Comparison of ENCODE assay signal across 27 cellular contexts in the genomic region with DNA sequence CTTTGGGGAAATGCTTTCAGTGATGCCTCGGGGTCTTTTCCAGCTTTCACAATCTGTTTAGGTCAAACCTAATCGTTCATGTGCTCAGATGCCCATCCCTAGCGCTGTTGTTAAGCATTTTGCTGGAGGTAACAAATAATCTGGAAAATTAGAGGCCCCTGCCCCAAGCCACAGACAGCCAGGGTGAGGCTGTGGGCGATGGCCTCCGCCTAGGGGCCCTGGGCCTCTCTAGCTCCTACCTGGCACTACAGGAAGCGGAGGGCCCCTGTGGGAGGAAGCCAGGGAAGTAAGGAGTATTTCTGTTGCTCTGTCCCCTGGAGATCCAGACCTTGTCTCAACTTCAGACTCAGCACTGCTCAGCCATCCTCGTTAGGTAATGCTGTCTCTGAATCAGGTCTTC.
"Had no signal": no experiment of that assay in that cellular context is flagged by ENCODE, and none has a peak within 500 bp of the region (broad histone marks: within the 10 kb centered on the region; RNA-seq: fewer than 3 reads in every experiment).

No MANE protein-coding gene starts in this region.

- H3K36me3 Mint-ChIP-seq: activated naive CD8-positive, alpha-beta T cell; memory B cell; stimulated activated memory B cell treated with anti-CD40 and anti-IgM and Interleukin-4, amounts not matched to agents 10 μg/mL and 1 μg/mL and 100 μg/mL, for 72 hours; T-cell had no signal

- H3K4me3 ChIP-seq: adrenal gland, right lobe of liver, smooth muscle cell, upper lobe of left lung had no signal

- H3K36me3 ChIP-seq: adrenal gland, right lobe of liver, upper lobe of left lung, WERI-Rb-1 had no signal

- H3K4me1 Mint-ChIP-seq: neural crest cell had no signal

- FAIRE-seq: astrocyte, endothelial cell of umbilical vein had no signal

- H3K4me2 ChIP-seq: smooth muscle cell had no signal

- H3K27ac ChIP-seq: adrenal gland, right lobe of liver, upper lobe of left lung, WERI-Rb-1 had no signal

- DNase-seq: activated CD4-positive, alpha-beta T cell treated with anti-CD3 and anti-CD28 coated beads, Interleukin-2, amount 10 ng/mL, durations not matched to agents 7 days and 5 days; activated CD4-positive, CD25-positive, alpha-beta regulatory T cell treated with anti-CD3 and anti-CD28 coated beads, Interleukin-2, amount 50 U/mL, for 72 hours; activated T-cell treated with anti-CD3 and anti-CD28 coated beads, Interleukin-2, amount 50 U/mL, for 1 hour; adrenal gland; central memory CD4-positive, alpha-beta T cell; dermis blood vessel endothelial cell; effector memory CD4-positive, alpha-beta T cell; foreskin melanocyte; glutamatergic neuron; hippocampal formation; left cardiac atrium; occipital lobe; right lobe of liver; stimulated activated CD4-positive, alpha-beta T cell treated with anti-CD3 and anti-CD28 coated beads, Interleukin-15, amount 100 ng/mL, for 24 hours; T-cell; upper lobe of left lung; WERI-Rb-1 had no signal

- H3K4me1 ChIP-seq: adrenal gland had no signal

- H3K9me3 Mint-ChIP-seq: activated CD4-positive, alpha-beta T cell treated with anti-CD3 and anti-CD28 coated beads, Interleukin-2, amount 10 ng/mL, durations not matched to agents 7 days and 5 days; activated T-helper 17 cell treated with anti-CD3 and anti-CD28 coated beads, Interleukin-2, amount 50 U/mL, for 72 hours; memory B cell; neural crest cell; stimulated activated memory B cell treated with anti-CD40 and anti-IgM and Interleukin-4, amounts not matched to agents 10 μg/mL and 1 μg/mL and 100 μg/mL, for 72 hours; T-cell; T-helper 2 cell treated with Interferon-gamma antibody and Interleukin-4, amounts not matched to agents 5 μg/mL and 100 μg/mL, for 36 hours had no signal

- H3K27me3 Mint-ChIP-seq: activated CD4-positive, alpha-beta T cell treated with anti-CD3 and anti-CD28 coated beads, Interleukin-2, amount 10 ng/mL, durations not matched to agents 7 days and 5 days; activated naive CD8-positive, alpha-beta T cell; activated T-helper 17 cell treated with anti-CD3 and anti-CD28 coated beads, Interleukin-2, amount 50 U/mL, for 72 hours; stimulated activated memory B cell treated with anti-CD40 and anti-IgM and Interleukin-4, amounts not matched to agents 10 μg/mL and 1 μg/mL and 100 μg/mL, for 72 hours; T-cell had no signal

- H3K4me3 Mint-ChIP-seq: activated CD4-positive, alpha-beta T cell treated with anti-CD3 and anti-CD28 coated beads, Interleukin-2, amount 10 ng/mL, durations not matched to agents 7 days and 5 days; activated naive CD8-positive, alpha-beta T cell; memory B cell; neural crest cell; stimulated activated memory B cell treated with anti-CD40 and anti-IgM and Interleukin-4, amounts not matched to agents 10 μg/mL and 1 μg/mL and 100 μg/mL, for 72 hours; T-helper 2 cell treated with Interferon-gamma antibody and Interleukin-4, amounts not matched to agents 5 μg/mL and 100 μg/mL, for 36 hours had no signal

- H3K27me3 ChIP-seq: adrenal gland, right lobe of liver, upper lobe of left lung had no signal

- ATAC-seq: activated T-helper 17 cell treated with anti-CD3 and anti-CD28 coated beads, Interleukin-2, amount 50 U/mL, for 72 hours; esophagus mucosa; left cardiac atrium; right lobe of liver; stimulated activated memory B cell treated with anti-CD40 and anti-IgM and Interleukin-4, amounts not matched to agents 10 μg/mL and 1 μg/mL and 100 μg/mL, for 72 hours; T-cell had no signal

- H3K27ac Mint-ChIP-seq: activated naive CD8-positive, alpha-beta T cell; memory B cell; stimulated activated memory B cell treated with anti-CD40 and anti-IgM and Interleukin-4, amounts not matched to agents 10 μg/mL and 1 μg/mL and 100 μg/mL, for 72 hours; T-helper 2 cell treated with Interferon-gamma antibody and Interleukin-4, amounts not matched to agents 5 μg/mL and 100 μg/mL, for 36 hours had no signal

- H3K9me3 ChIP-seq: adrenal gland, right lobe of liver, upper lobe of left lung had no signal
